ENCODE assay signal across 21 cellular contexts in genomic region chr5:1139366-1139765, GRCh38. TPM values are rescaled to one million over a fixed set of nuclear protein-coding genes. Genes with fewer than 3 reads are reported as not detected.
DNase-seq lines count a peak whose midpoint lies in the region; ATAC-seq and TF ChIP-seq lines count a peak whose summit lies in the region.
"Had no signal": no experiment of that assay in that cellular context is flagged by ENCODE, and none has a peak within 500 bp of the region (broad histone marks: within the 10 kb centered on the region; RNA-seq: fewer than 3 reads in every experiment).

No MANE protein-coding gene starts in this region.

- peak overlapping the region; percentile 91 for H2BK120ac ChIP-seq in neuronal stem cell (ENCODE audit: low read depth, low read length)

- H2BK5ac ChIP-seq in neuronal stem cell (ENCODE audit: low read length): peak overlapping the region; percentile 87

- ATAC-seq in activated CD4-positive, alpha-beta T cell treated with anti-CD3 and anti-CD28 coated beads for 36 hours: no peak
- no peak for ATAC-seq in GM18517 (IDR thresholded peaks at IDR 0.05; ENCODE audit: unreplicated experiment)

- H3K79me1 ChIP-seq in neuronal stem cell (ENCODE audit: low read depth, low read length): no peaks in the 10 kb centered on the region

- peak overlapping the region; percentile 72 for H3K18ac ChIP-seq in neuronal stem cell (ENCODE audit: low read length)

- H3K14ac ChIP-seq in neuronal stem cell (ENCODE audit: low read length): peak overlapping the region; percentile 97

- peak overlapping the region; percentile 65 for H3K23ac ChIP-seq in neuronal stem cell (ENCODE audit: low read depth, low read length, poor library complexity)

- peak overlapping the region; percentile 58 for H2BK12ac ChIP-seq in neuronal stem cell (ENCODE audit: low read length)

- intact Hi-C loops in dendritic cell treated with granulocyte-macrophage colony-stimulating factor and Interleukin-4, amounts not matched to agents 40 ng/mL and 50 ng/mL, for 4 days (cut with micrococcal nuclease): loop anchor here (5.0 kb wide), 1 partner anchor 37 kb away; no protein-coding TSS in a partner anchor
- intact Hi-C loops in activated CD4-positive, alpha-beta T cell treated with anti-CD3 and anti-CD28 coated beads for 36 hours (cut with DNase I, micrococcal nuclease): no loop called here

- H3K9me3 ChIP-seq in BLaER1 treated with 17β-estradiol and CSF1 and Interleukin-3, amounts not matched to agents 10 nM and 100 nM (replicated peaks in 1 of 11): peaks cover 0 to 11% (median 0%) of the 10 kb centered on the region in 11 experiments; a peak in 5 of 22 replicates
- H3K9me3 ChIP-seq in KOPT-K1 (ENCODE audit: insufficient read depth, low read length, poor library complexity, severe bottlenecking): no peaks in the 10 kb centered on the region
- peaks cover 0 to 1% of the 10 kb centered on the region in 2 donors for H3K9me3 ChIP-seq in neuronal stem cell (replicated peaks in 1 of 2; ENCODE audit: control insufficient read depth in 2 of 2, insufficient read depth in 1 of 2, low read depth in 1 of 2, low read length in 2 of 2)
- H3K9me3 ChIP-seq: BE2C, SK-N-SH had no signal

- H3K36me3 Mint-ChIP-seq in dendritic cell treated with granulocyte-macrophage colony-stimulating factor and Interleukin-4, amounts not matched to agents 40 ng/mL and 50 ng/mL, for 4 days (ENCODE audit: low read depth): no peaks in the 10 kb centered on the region
- no peaks in the 10 kb centered on the region for H3K36me3 Mint-ChIP-seq in activated CD4-positive, alpha-beta T cell treated with anti-CD3 and anti-CD28 coated beads for 36 hours (ENCODE audit: low read depth)
- H3K36me3 Mint-ChIP-seq: CD4-positive, CD25-positive, alpha-beta regulatory T cell had no signal

- H3K4me3 ChIP-seq in BLaER1 treated with 17β-estradiol and CSF1 and Interleukin-3, amounts not matched to agents 10 nM and 100 nM: no peak overlapping the region
- no peak overlapping the region for H3K4me3 ChIP-seq in neuronal stem cell (ENCODE audit: low read length in 2 of 2)

- peak overlapping the region; percentile 96 for H2AK5ac ChIP-seq in neuronal stem cell (ENCODE audit: low read depth, low read length)

- no CpG with 5 or more reads among the region's 19 CpGs for WGBS in neuronal stem cell (ENCODE audit: extremely low coverage in 2 of 2, insufficient read length in 2 of 2, insufficient replicate concordance in 1 of 2), 2 donors

- peak overlapping the region in 6 of 11 experiments; percentile 13 to 69 (median 44); a peak in 10 of 22 replicates for H3K27ac ChIP-seq in BLaER1 treated with 17β-estradiol and CSF1 and Interleukin-3, amounts not matched to agents 10 nM and 100 nM
- H3K27ac ChIP-seq in KOPT-K1 (ENCODE audit: low read depth, low read length, poor library complexity, severe bottlenecking) (peak overlapping the region; percentile 3), neuronal stem cell (replicated peaks; ENCODE audit: low read length) (no peak overlapping the region)

- no peak overlapping the region for H4K8ac ChIP-seq in neuronal stem cell (ENCODE audit: low read depth, low read length)

- H3K4ac ChIP-seq in neuronal stem cell (ENCODE audit: low read length): peak overlapping the region; percentile 37

- H3K9ac ChIP-seq in BLaER1 treated with 17β-estradiol and CSF1 and Interleukin-3, amounts not matched to agents 10 nM and 100 nM: peak overlapping the region in 8 of 11 experiments; percentile 0 to 46 (median 38); a peak in 13 of 22 replicates
- peak overlapping the region; percentile 21 for H3K9ac ChIP-seq in neuronal stem cell (ENCODE audit: low read depth, low read length, poor library complexity)
- H3K9ac ChIP-seq: SK-N-SH had no signal

- no peak overlapping the region for H3K4me3 Mint-ChIP-seq in dendritic cell treated with granulocyte-macrophage colony-stimulating factor and Interleukin-4, amounts not matched to agents 40 ng/mL and 50 ng/mL, for 4 days
- no peak overlapping the region for H3K4me3 Mint-ChIP-seq in activated CD4-positive, alpha-beta T cell treated with anti-CD3 and anti-CD28 coated beads for 36 hours
- H3K4me3 Mint-ChIP-seq: CD4-positive, CD25-positive, alpha-beta regulatory T cell; H9 had no signal

- no peak overlapping the region for H4K91ac ChIP-seq in neuronal stem cell (ENCODE audit: low read depth, low read length, poor library complexity)

- H3K27ac Mint-ChIP-seq in dendritic cell treated with granulocyte-macrophage colony-stimulating factor and Interleukin-4, amounts not matched to agents 40 ng/mL and 50 ng/mL, for 4 days: peak overlapping the region; percentile 42
- no peak overlapping the region for H3K27ac Mint-ChIP-seq in activated CD4-positive, alpha-beta T cell treated with anti-CD3 and anti-CD28 coated beads for 36 hours
- H3K27ac Mint-ChIP-seq: H9 had no signal

- H2AFZ ChIP-seq in neuronal stem cell (ENCODE audit: low read length): no peak overlapping the region

- H3K9me3 Mint-ChIP-seq in dendritic cell treated with granulocyte-macrophage colony-stimulating factor and Interleukin-4, amounts not matched to agents 40 ng/mL and 50 ng/mL, for 4 days: no peaks in the 10 kb centered on the region
- peaks cover 3% of the 10 kb centered on the region for H3K9me3 Mint-ChIP-seq in activated CD4-positive, alpha-beta T cell treated with anti-CD3 and anti-CD28 coated beads for 36 hours (ENCODE audit: low read depth)

- H3K36me3 ChIP-seq in BLaER1 treated with 17β-estradiol and CSF1 and Interleukin-3, amounts not matched to agents 10 nM and 100 nM: no peaks in the 10 kb centered on the region
- H3K36me3 ChIP-seq in KOPT-K1 (ENCODE audit: insufficient read depth, low read length) (no peaks in the 10 kb centered on the region), neuronal stem cell (replicated peaks in 1 of 2; ENCODE audit: control insufficient read depth in 2 of 2, insufficient read depth in 2 of 2, low read length in 2 of 2) (no peaks in the 10 kb centered on the region)
- H3K36me3 ChIP-seq: BE2C had no signal

- CTCF ChIA-PET in activated CD4-positive, alpha-beta T cell treated with anti-CD3 and anti-CD28 coated beads for 36 hours (lab: Charles Lee): interaction anchor here (0.8 to 1.4 kb wide), 3 partner anchors 14 to 246 kb away, joined by 3 to 4 read pairs (median 3); partner anchors contain the start of gene TRIP13

- DNase-seq in neuronal stem cell (ENCODE audit: low spot score): no peak
- no peak for DNase-seq in activated CD4-positive, alpha-beta T cell treated with anti-CD3 and anti-CD28 coated beads for 36 hours
- DNase-seq in erythroblast (lab: John Stamatoyannopoulos, UW): no peak
- DNase-seq in NCI-H2107 (lab: John Stamatoyannopoulos, UW): no peak
- DNase-seq: BE2C; CD4-positive, CD25-positive, alpha-beta regulatory T cell; DMS153; H9; KBM-7; NCI-H1092 treated with DMSO at 0.1 percent for 48 hours; NCI-H1436; NCI-H187 treated with DMSO at 0.1 percent for 48 hours; NCI-H446; NCI-H524 treated with DMSO at 0.1 percent for 48 hours; NCI-H774; NK-92 treated with Interleukin-12 subunit alpha and Interleukin-12 subunit beta, amount 100 ng/mL, for 24 hours; SK-N-SH had no signal

- H3K27me3 Mint-ChIP-seq in dendritic cell treated with granulocyte-macrophage colony-stimulating factor and Interleukin-4, amounts not matched to agents 40 ng/mL and 50 ng/mL, for 4 days: peaks cover 35% of the 10 kb centered on the region
- H3K27me3 Mint-ChIP-seq in activated CD4-positive, alpha-beta T cell treated with anti-CD3 and anti-CD28 coated beads for 36 hours: peaks cover 5% of the 10 kb centered on the region
- H3K27me3 Mint-ChIP-seq: CD4-positive, CD25-positive, alpha-beta regulatory T cell had no signal

- peaks cover 41% of the 10 kb centered on the region for H3K4me1 Mint-ChIP-seq in dendritic cell treated with granulocyte-macrophage colony-stimulating factor and Interleukin-4, amounts not matched to agents 40 ng/mL and 50 ng/mL, for 4 days (ENCODE audit: low read depth)
- peaks cover 2% of the 10 kb centered on the region for H3K4me1 Mint-ChIP-seq in activated CD4-positive, alpha-beta T cell treated with anti-CD3 and anti-CD28 coated beads for 36 hours

- no peak for TF ChIP-seq POLR2A in erythroblast (IDR thresholded peaks at IDR 0.05; ENCODE audit: low read length)

- H3K4me2 ChIP-seq in BLaER1 treated with 17β-estradiol and CSF1 and Interleukin-3, amounts not matched to agents 10 nM and 100 nM: peak overlapping the region; percentile 66 to 97 (median 83)
- no peak overlapping the region for H3K4me2 ChIP-seq in neuronal stem cell (ENCODE audit: insufficient read depth, low read length, poor library complexity, severe bottlenecking)
- H3K4me2 ChIP-seq: SK-N-SH had no signal

- peaks cover 0 to 41% (median 0%) of the 10 kb centered on the region in 11 experiments; a peak in 7 of 22 replicates for H4K20me1 ChIP-seq in BLaER1 treated with 17β-estradiol and CSF1 and Interleukin-3, amounts not matched to agents 10 nM and 100 nM

- peaks cover 0 to 54% (median 0%) of the 10 kb centered on the region in 11 experiments; a peak in 8 of 22 replicates for H3K27me3 ChIP-seq in BLaER1 treated with 17β-estradiol and CSF1 and Interleukin-3, amounts not matched to agents 10 nM and 100 nM
- peaks cover 0 to 7% (median 0%) of the 10 kb centered on the region in 3 experiments for H3K27me3 ChIP-seq in neuronal stem cell (ENCODE audit: control insufficient read depth in 3 of 3, insufficient read depth in 3 of 3, low read depth in 1 of 3, low read length in 3 of 3)
- H3K27me3 ChIP-seq: BE2C had no signal

- H3K4me1 ChIP-seq in BLaER1 treated with 17β-estradiol and CSF1 and Interleukin-3, amounts not matched to agents 10 nM and 100 nM: peaks cover 31 to 94% (median 80%) of the 10 kb centered on the region in 10 experiments
- peaks cover 0 to 3% of the 10 kb centered on the region in 2 donors for H3K4me1 ChIP-seq in neuronal stem cell (ENCODE audit: control insufficient read depth in 2 of 2, insufficient read depth in 1 of 2, low read depth in 1 of 2, low read length in 2 of 2)

- POLR2A ChIA-PET in activated CD4-positive, alpha-beta T cell treated with anti-CD3 and anti-CD28 coated beads for 36 hours (lab: Charles Lee): no interaction called here

- peak overlapping the region; percentile 98 for H2BK15ac ChIP-seq in neuronal stem cell (ENCODE audit: low read length)

RNA-seq across cellular contexts. Expression of gene SLC12A7, which starts 27.5 kb away (rescaled TPM):
- polyA plus RNA-seq in neuronal stem cell (2013, experiment 1 of 2): 25.7 TPM
- polyA plus RNA-seq in neuronal stem cell (2013, experiment 2 of 2): 25.0 TPM
- 10 to 100 TPM; 18.5 to 21.6 TPM for total RNA-seq in activated CD4-positive, alpha-beta T cell treated with anti-CD3 and anti-CD28 coated beads for 36 hours
